In genomic region chr10:32981760-32982159, GRCh38 we compare ENCODE assay signal across 9 cellular contexts. TPM values are rescaled to one million over a fixed set of nuclear protein-coding genes. Genes with fewer than 3 reads are reported as not detected.
DNase-seq lines count a peak whose midpoint lies in the region; ATAC-seq lines count a peak whose summit lies in the region.
"Had no signal": no experiment of that assay in that cellular context is flagged by ENCODE, and none has a peak within 500 bp of the region (broad histone marks: within the 10 kb centered on the region; RNA-seq: fewer than 3 reads in every experiment).

No MANE protein-coding gene starts in this region.

- peak overlapping the region; percentile 98 to 99 for H3K27ac Mint-ChIP-seq in effector memory CD8-positive, alpha-beta T cell

- H3K36me3 ChIP-seq in ACC112 (ENCODE audit: insufficient read depth, low read length): no peaks in the 10 kb centered on the region

- H2AFZ ChIP-seq in ACC112 (ENCODE audit: low read length, unreplicated experiment): no peak overlapping the region

- peaks cover 14% of the 10 kb centered on the region for H3K79me2 ChIP-seq in ACC112 (ENCODE audit: control insufficient read depth, insufficient read depth, low read length, unreplicated experiment)

- H3K36me3 Mint-ChIP-seq in effector memory CD8-positive, alpha-beta T cell (ENCODE audit: insufficient read depth): peaks cover 14% of the 10 kb centered on the region

- no peaks in the 10 kb centered on the region for H3K27me3 ChIP-seq in ACC112 (ENCODE audit: insufficient read depth, low read length)

- H3K9me3 Mint-ChIP-seq in effector memory CD8-positive, alpha-beta T cell: no peaks in the 10 kb centered on the region

- peak; percentile 9 for DNase-seq in NCI-H69 (lab: John Stamatoyannopoulos, UW)
- DNase-seq in effector memory CD8-positive, alpha-beta T cell: peak; percentile 12 to 38 (median 13)
- DNase-seq in mucosa of gallbladder (ENCODE audit: low spot score): peak; percentile 63
- DNase-seq in NCI-H2107 (lab: John Stamatoyannopoulos, UW): no peak
- DNase-seq in islet precursor cell: no peak
- no peak for DNase-seq in NCI-H748 (lab: John Stamatoyannopoulos, UW; ENCODE audit: unreplicated experiment)
- DNase-seq: T-helper 9 cell had no signal

- peaks cover 57% of the 10 kb centered on the region for H3K4me1 ChIP-seq in ACC112 (ENCODE audit: control insufficient read depth, insufficient read depth, low read length, unreplicated experiment)

- peaks cover 32 to 39% of the 10 kb centered on the region in 2 donors for H3K4me1 Mint-ChIP-seq in effector memory CD8-positive, alpha-beta T cell (ENCODE audit: low read depth in 2 of 2)

- H3K4me3 ChIP-seq in ACC112 (ENCODE audit: low read depth, low read length): peak overlapping the region; percentile 70

- peak; percentile 40 for ATAC-seq in effector memory CD8-positive, alpha-beta T cell (replicated peaks)
- ATAC-seq in HG03025 (IDR thresholded peaks at IDR 0.05; ENCODE audit: low FRiP score, unreplicated experiment): no peak

- H3K27me3 Mint-ChIP-seq in effector memory CD8-positive, alpha-beta T cell: no peaks in the 10 kb centered on the region

- peak overlapping the region; percentile 98 for H3K27ac ChIP-seq in ACC112 (ENCODE audit: low read depth, low read length)

- peak overlapping the region; percentile 95 for H3K4me3 Mint-ChIP-seq in effector memory CD8-positive, alpha-beta T cell

RNA-seq across cellular contexts. Expression of gene ITGB1, which starts 23.7 kb away (rescaled TPM):
- total RNA-seq in mucosa of gallbladder: 596 TPM

Comparison
In these comparisons a context has a peak if more than half of its experiments do, and no peak if none do; other contexts are left out.
1. DNase-seq: peak in NCI-H69 (single experiment), effector memory CD8-positive, alpha-beta T cell (3 of 3) and mucosa of gallbladder (single experiment); none in NCI-H2107 (single experiment), islet precursor cell (single experiment) and NCI-H748 (single experiment).